ENCODE assay signal across 8 cellular contexts in genomic region chr9:105245720-105246161, GRCh38. TPM values are rescaled to one million over a fixed set of nuclear protein-coding genes. Genes with fewer than 3 reads are reported as not detected.
DNase-seq lines count a peak whose midpoint lies in the region; ATAC-seq, FAIRE-seq and TF ChIP-seq lines count a peak whose summit lies in the region.

No MANE protein-coding gene starts in this region.

- no peak for DNase-seq in D721Med (ENCODE audit: insufficient read length, low spot score)
- no peak for DNase-seq in OCI-LY7 (ENCODE audit: low spot score)
- no peak for DNase-seq in epithelial cell of proximal tubule (ENCODE audit: low read depth)
- DNase-seq in ovary, result no peak
- DNase-seq in hippocampal formation (lab: John Stamatoyannopoulos, UW), result no peak

- H3K36me3 ChIP-seq in OCI-LY7 (ENCODE audit: insufficient read depth, low read length) (no peaks in the 10 kb centered on the region), ovary (no peaks in the 10 kb centered on the region)

- H4K20me1 ChIP-seq in OCI-LY7 (ENCODE audit: insufficient read depth, low read length), result 0 out of 2 replicates have a peak, but pooled peaks cover 11% of the 10 kb centered on the region

- peak; percentile 29 for FAIRE-seq in D721Med (lab: Jason Lieb, UNC)

- peak overlapping the region; percentile 93 for H3K4me3 ChIP-seq in OCI-LY7 (ENCODE audit: low read depth, low read length, poor library complexity, severe bottlenecking)
- peak overlapping the region; percentile 70 for H3K4me3 ChIP-seq in epithelial cell of proximal tubule (ENCODE audit: low read depth, low read length)
- H3K4me3 ChIP-seq in ovary, result peak overlapping the region; percentile 88

- H3K27ac ChIP-seq in OCI-LY7 (ENCODE audit: low read depth, low read length, poor library complexity, severe bottlenecking), result peak overlapping the region; percentile 62
- peak overlapping the region; percentile 15 to 39 for H3K27ac ChIP-seq in ovary

- peak overlapping the region; percentile 81 for H3K4me2 ChIP-seq in OCI-LY7 (ENCODE audit: low read length)

- peak overlapping the region; percentile 46; the same call in 1 of the 2 replicates for H2AFZ ChIP-seq in OCI-LY7 (ENCODE audit: low read length)

- no peak for TF ChIP-seq POLR2A in ovary (IDR thresholded peaks at IDR 0.05)

- TF ChIP-seq CTCF in D721Med (IDR thresholded peaks at IDR 0.05; ENCODE audit: insufficient read depth, missing control alignments) (no peak), OCI-LY7 (conservative IDR thresholded peaks at IDR 0.05; ENCODE audit: low read length) (no peak), epithelial cell of proximal tubule (conservative IDR thresholded peaks at IDR 0.05; ENCODE audit: low read depth, low read length) (no peak), ovary (IDR thresholded peaks at IDR 0.05) (no peak)

- BruUV-seq in OCI-LY7 (replicated peaks; lab: Mats Ljungman, UMichigan), result TSS peak; percentile 61

- H3K9me3 ChIP-seq in OCI-LY7 (ENCODE audit: low read length) (no peaks in the 10 kb centered on the region), ovary (no peaks in the 10 kb centered on the region)

- CTCF ChIA-PET in OCI-LY7 (lab: Charles Lee; ENCODE audit: unreplicated experiment), result interaction anchor here (1.0 to 1.2 kb wide), 2 partner anchors 12 to 112 kb away, joined by 3 to 4 read pairs; no protein-coding TSS in a partner anchor

- POLR2A ChIA-PET in OCI-LY7 (lab: Charles Lee), result interaction anchor here (0.6 to 3.9 kb wide), 9 partner anchors 10 to 1152 kb away, joined by 3 to 32 read pairs (median 4); partner anchors contain the start of gene SMC2

- H3K9me2 ChIP-seq in OCI-LY7 (ENCODE audit: insufficient read depth, low read length), result no peaks in the 10 kb centered on the region

- WGBS in ovary, 3 donors, result 1 to 2% (median 1%) methylated on average over 10 of the region's 10 CpGs

- TF ChIP-seq EP300 in ovary (IDR thresholded peaks at IDR 0.05), result no peak

- intact Hi-C loops in OCI-LY7 (cut with micrococcal nuclease; ENCODE audit: unreplicated experiment) (loop anchor here (2.0 to 10.0 kb wide), 4 partner anchors 109 to 471 kb away; no protein-coding TSS in a partner anchor), ovary (cut with DNase I) (loop anchor here in 1 of 4 donors (10.0 kb wide), 1 partner anchor 381 kb away; no protein-coding TSS in a partner anchor)

- H3K79me2 ChIP-seq in OCI-LY7 (ENCODE audit: insufficient read depth, low read depth, low read length), result peaks cover 58% of the 10 kb centered on the region

- no peaks in the 10 kb centered on the region for H3K27me3 ChIP-seq in ovary

- H3K4me1 ChIP-seq in OCI-LY7 (ENCODE audit: insufficient read depth, low read length, poor library complexity, severe bottlenecking) (peaks cover 51% of the 10 kb centered on the region), ovary (ENCODE audit: insufficient read depth) (peaks cover 1% of the 10 kb centered on the region)

- no peak for ATAC-seq in GM18511 (IDR thresholded peaks at IDR 0.05; ENCODE audit: unreplicated experiment)
- ATAC-seq in HG03045 (IDR thresholded peaks at IDR 0.05; ENCODE audit: unreplicated experiment), result no peak
- no peak for ATAC-seq in HG02571 (IDR thresholded peaks at IDR 0.05; ENCODE audit: unreplicated experiment)

RNA-seq across cellular contexts. Expression of gene SLC44A1, which starts 1.3 kb away (rescaled TPM):
- 26.6 and 27.6 TPM in 2 replicates for total RNA-seq in OCI-LY7 (2014; rRNA removed; shearing (Covaris generic))
- 71.6 and 81.3 TPM in 2 replicates for total RNA-seq in OCI-LY7 (2022)
- total RNA-seq in epithelial cell of proximal tubule, result 21.2 and 31.8 TPM in 2 replicates
- total RNA-seq in ovary, result 10 to 100 TPM; 19.1 to 34.7 (median 30.0) TPM
- polyA plus RNA-seq in ovary, result 10 to 100 TPM in 1 of 2 donors, 1 to 10 TPM in 1; 8.8 to 25.1 TPM
